ENCODE assay signal across 7 cellular contexts in genomic region chr17:38864636-38865398, GRCh38. TPM values are rescaled to one million over a fixed set of nuclear protein-coding genes. Genes with fewer than 3 reads are reported as not detected.
DNase-seq lines count a peak whose midpoint lies in the region; ATAC-seq and TF ChIP-seq lines count a peak whose summit lies in the region.

No MANE protein-coding gene starts in this region.

- ATAC-seq in naive B cell (ENCODE audit: low read depth in 2 of 2): no peak

- H3K36me3 Mint-ChIP-seq in brain: no peaks in the 10 kb centered on the region
- H3K36me3 Mint-ChIP-seq in naive B cell: peaks cover 0 to under 1% of the 10 kb centered on the region in 2 donors

- H3K9me3 Mint-ChIP-seq in brain (peaks cover 0 to 15% (median 0%) of the 10 kb centered on the region in 5 experiments), naive B cell (peaks cover 0 to 3% (median 0%) of the 10 kb centered on the region in 7 donors)

- H3K27ac Mint-ChIP-seq in brain (peak overlapping the region in 3 of 5 experiments; percentile 14 to 54 (median 48)), naive B cell (peak overlapping the region; percentile 53 to 86 (median 74))

- H3K4me1 Mint-ChIP-seq in brain (peaks cover 19% of the 10 kb centered on the region), naive B cell (peaks cover 49 to 61% (median 52%) of the 10 kb centered on the region in 3 donors)

- H3K4me3 Mint-ChIP-seq in brain: peak overlapping the region in 4 of 5 experiments; percentile 8 to 79 (median 43)
- peak overlapping the region in 1 of 8 donors; percentile 32 for H3K4me3 Mint-ChIP-seq in naive B cell

- peak in 1 of 2 experiments; percentile 19 for TF ChIP-seq CTCF in brain (conservative IDR thresholded peaks at IDR 0.05)

- H3K27me3 Mint-ChIP-seq in brain (peaks cover 20% of the 10 kb centered on the region), naive B cell (no peaks in the 10 kb centered on the region)

- DNase-seq in EL: peak; percentile 75
- peak; percentile 52 for DNase-seq in NCI-H146 (lab: John Stamatoyannopoulos, UW)
- DNase-seq in naive B cell: no peak
- no peak for DNase-seq in activated naive CD4-positive, alpha-beta T cell (lab: John Stamatoyannopoulos, UW)
- no peak for DNase-seq in activated CD8-positive, alpha-beta memory T cell treated with anti-CD3 and anti-CD28 coated beads, Interleukin-2, amount 50 U/mL, for 48 hours
- DNase-seq in activated T-cell treated with anti-CD3 and anti-CD28 coated beads, Interleukin-2, amount 50 U/mL, for 48 hours: no peak

RNA-seq across cellular contexts. Expression of gene LASP1, which starts 5.0 kb away (rescaled TPM):
- polyA plus RNA-seq in brain (ENCODE audit: insufficient read depth, low read depth, low replicate concordance) (108 TPM), naive B cell (ENCODE audit: low read depth in 6 of 6) (10 to 100 TPM; 28.4 to 47.4 (median 41.8) TPM)

RNA-seq across cellular contexts. Expression of gene RPL23, which starts 11.3 kb away (rescaled TPM):
- 2,078 TPM for polyA plus RNA-seq in brain (ENCODE audit: insufficient read depth, low read depth, low replicate concordance)
- polyA plus RNA-seq in naive B cell (ENCODE audit: low read depth in 6 of 6): 1,000 to 10,000 TPM in 5 of 6 donors, 100 to 1,000 TPM in 1; 798 to 1,720 (median 1,485) TPM

RNA-seq across cellular contexts. Expression of gene CWC25, which starts 39.7 kb away (rescaled TPM):
- polyA plus RNA-seq in brain (ENCODE audit: insufficient read depth, low read depth, low replicate concordance): 9.2 TPM
- 10 to 100 TPM in 4 of 6 donors, 1 to 10 TPM in 2; 9.2 to 13.4 (median 11.5) TPM for polyA plus RNA-seq in naive B cell (ENCODE audit: low read depth in 6 of 6)

Comparison
In these comparisons a context has a peak if more than half of its experiments do, and no peak if none do; other contexts are left out.
1. DNase-seq: peak in EL (single experiment) and NCI-H146 (single experiment); none in naive B cell (single experiment), activated naive CD4-positive, alpha-beta T cell (0 of 4), activated CD8-positive, alpha-beta memory T cell treated with anti-CD3 and anti-CD28 coated beads, Interleukin-2, amount 50 U/mL, for 48 hours (single experiment) and activated T-cell treated with anti-CD3 and anti-CD28 coated beads, Interleukin-2, amount 50 U/mL, for 48 hours (0 of 2).